Comparison of ENCODE assay signal across 29 cellular contexts in genomic region chr1:196437671-196438070, GRCh38.
"Had no signal": no experiment of that assay in that cellular context is flagged by ENCODE, and none has a peak within 500 bp of the region (broad histone marks: within the 10 kb centered on the region; RNA-seq: fewer than 3 reads in every experiment).

No MANE protein-coding gene starts in this region.

- H3K27me3 ChIP-seq: esophagus squamous epithelium, heart right ventricle, ovary, suprapubic skin, transverse colon, upper lobe of right lung, vagina had no signal

- H3K9me3 ChIP-seq: esophagus squamous epithelium, heart right ventricle, ovary, psoas muscle, suprapubic skin, transverse colon, upper lobe of right lung, vagina had no signal

- H3K27ac ChIP-seq: esophagus squamous epithelium, heart right ventricle, psoas muscle, skin epidermis, suprapubic skin, transverse colon, upper lobe of right lung, vagina had no signal

- H3K4me1 ChIP-seq: esophagus squamous epithelium, heart right ventricle, psoas muscle, suprapubic skin, transverse colon, upper lobe of right lung, vagina had no signal

- ATAC-seq: effector memory CD8-positive, alpha-beta T cell; heart right ventricle; naive thymus-derived CD4-positive, alpha-beta T cell; psoas muscle; stimulated activated naive CD8-positive, alpha-beta T cell treated with anti-CD3 and anti-CD28 coated beads, Interleukin-15, amount 100 ng/mL, for 72 hours; upper lobe of right lung had no signal

- DNase-seq: cortex of kidney; effector memory CD8-positive, alpha-beta T cell; erythroblast; esophagus squamous epithelium; foreskin melanocyte; glutamatergic neuron; heart right ventricle; hypothalamus; immature natural killer cell; islet precursor cell; mesendoderm; midbrain; naive thymus-derived CD4-positive, alpha-beta T cell; nephron progenitor cell; occipital lobe; ovary; posterior cingulate gyrus; psoas muscle; right cardiac atrium; stimulated activated CD4-positive, alpha-beta T cell treated with anti-CD3 and anti-CD28 coated beads, Interleukin-15, amount 100 ng/mL, for 24 hours; stimulated activated CD4-positive, alpha-beta T cell treated with anti-CD3 and anti-CD28 coated beads, Interleukin-4, amount 100 ng/mL, for 1 hour; stimulated activated CD8-positive, alpha-beta memory T cell treated with anti-CD3 and anti-CD28 coated beads, Interleukin-4, amount 100 ng/mL, for 48 hours; stimulated activated naive CD4-positive, alpha-beta T cell; stimulated activated naive CD8-positive, alpha-beta T cell treated with anti-CD3 and anti-CD28 coated beads, Interleukin-15, amount 100 ng/mL, for 72 hours; transverse colon; upper lobe of right lung had no signal

- H3K4me3 ChIP-seq: esophagus squamous epithelium, heart right ventricle, ovary, psoas muscle, skin epidermis, suprapubic skin, transverse colon, upper lobe of right lung, vagina had no signal

- H3K36me3 ChIP-seq: esophagus squamous epithelium, heart right ventricle, ovary, suprapubic skin, transverse colon, upper lobe of right lung, vagina had no signal
